Comparison of ENCODE assay signal across 12 cellular contexts in genomic region chr3:128803307-128803706, GRCh38.
DNase-seq lines count a peak whose midpoint lies in the region; ATAC-seq and TF ChIP-seq lines count a peak whose summit lies in the region.
"Had no signal": no experiment of that assay in that cellular context is flagged by ENCODE, and none has a peak within 500 bp of the region (broad histone marks: within the 10 kb centered on the region; RNA-seq: fewer than 3 reads in every experiment).

No MANE protein-coding gene starts in this region.

- in situ Hi-C loops in GM13976 (cut with MboI; ENCODE audit: low sequenced_read_pairs, unreplicated experiment), result no loop called here

- peaks cover 78% of the 10 kb centered on the region for H3K36me3 Mint-ChIP-seq in Calu3 (ENCODE audit: insufficient read depth, unreplicated experiment)
- H3K36me3 Mint-ChIP-seq in activated naive CD8-positive, alpha-beta T cell treated with anti-CD3 and anti-CD28 coated beads, Interleukin-2, amount 50 U/mL, for 24 hours (ENCODE audit: low read depth), result peaks cover 68% of the 10 kb centered on the region

- DNase-seq in Calu3 (no peak), psoas muscle (no peak), DMS 273 treated with DMSO at 0.1 percent for 48 hours (lab: John Stamatoyannopoulos, UW) (no peak), GM13976 (ENCODE audit: low spot score) (no peak)
- DNase-seq in activated naive CD8-positive, alpha-beta T cell treated with anti-CD3 and anti-CD28 coated beads, Interleukin-2, amount 50 U/mL, for 24 hours, result no peak
- DNase-seq: mesendoderm, NCI-H345, retina, T-helper 9 cell had no signal

- peaks cover 64% of the 10 kb centered on the region for H3K36me3 ChIP-seq in KOPT-K1 (ENCODE audit: insufficient read depth, low read length)
- peaks cover 8 to 40% of the 10 kb centered on the region in 2 donors for H3K36me3 ChIP-seq in psoas muscle (ENCODE audit: insufficient read depth in 1 of 2, low read depth in 1 of 2)

- H3K27ac Mint-ChIP-seq in Calu3 (ENCODE audit: unreplicated experiment), result peak overlapping the region; percentile 41
- peak overlapping the region; percentile 91 for H3K27ac Mint-ChIP-seq in activated naive CD8-positive, alpha-beta T cell treated with anti-CD3 and anti-CD28 coated beads, Interleukin-2, amount 50 U/mL, for 24 hours

- H3K9me3 Mint-ChIP-seq in Calu3 (ENCODE audit: low read depth, unreplicated experiment), result no peaks in the 10 kb centered on the region
- no peaks in the 10 kb centered on the region for H3K9me3 Mint-ChIP-seq in activated naive CD8-positive, alpha-beta T cell treated with anti-CD3 and anti-CD28 coated beads, Interleukin-2, amount 50 U/mL, for 24 hours

- H3K9me3 ChIP-seq in KOPT-K1 (ENCODE audit: insufficient read depth, low read length, poor library complexity, severe bottlenecking) (no peaks in the 10 kb centered on the region), psoas muscle (no peaks in the 10 kb centered on the region)

- TF ChIP-seq CTCF in Calu3 (IDR thresholded peaks at IDR 0.05; ENCODE audit: unreplicated experiment), result no peak
- no peak for TF ChIP-seq CTCF in psoas muscle (IDR thresholded peaks at IDR 0.05)
- TF ChIP-seq CTCF in GM13976 (IDR thresholded peaks at IDR 0.05; ENCODE audit: borderline replicate concordance, control extremely low read depth, extremely low read depth, insufficient read depth, missing control alignments), result no peak

- CTCF ChIA-PET in Calu3 (lab: Charles Lee), result interaction anchor here (0.7 kb wide), 1 partner anchor 23 kb away, joined by 4 read pairs; no protein-coding TSS in a partner anchor

- H3K27me3 Mint-ChIP-seq in Calu3 (ENCODE audit: unreplicated experiment), result no peaks in the 10 kb centered on the region
- H3K27me3 Mint-ChIP-seq in activated naive CD8-positive, alpha-beta T cell treated with anti-CD3 and anti-CD28 coated beads, Interleukin-2, amount 50 U/mL, for 24 hours, result no peaks in the 10 kb centered on the region

- H3K27ac ChIP-seq in KOPT-K1 (ENCODE audit: low read depth, low read length, poor library complexity, severe bottlenecking) (peak overlapping the region; percentile 65), psoas muscle (peak overlapping the region; percentile 90)

- no peak for ATAC-seq in activated naive CD8-positive, alpha-beta T cell treated with anti-CD3 and anti-CD28 coated beads, Interleukin-2, amount 50 U/mL, for 24 hours
- ATAC-seq in psoas muscle, result no peak
- ATAC-seq in HG02884 (IDR thresholded peaks at IDR 0.05; ENCODE audit: unreplicated experiment), result no peak
- ATAC-seq: Panc1 had no signal

- no TSS peak for BruUV-seq in Calu3 (replicated peaks; lab: Mats Ljungman, UMichigan)

- no peak overlapping the region for H3K4me3 ChIP-seq in psoas muscle

- H3K4me1 Mint-ChIP-seq in Calu3 (ENCODE audit: low read depth, unreplicated experiment), result peaks cover 67% of the 10 kb centered on the region
- peaks cover 85% of the 10 kb centered on the region for H3K4me1 Mint-ChIP-seq in activated naive CD8-positive, alpha-beta T cell treated with anti-CD3 and anti-CD28 coated beads, Interleukin-2, amount 50 U/mL, for 24 hours

- intact Hi-C loops in Calu3 (cut with micrococcal nuclease; ENCODE audit: unreplicated experiment), result no loop called here
- intact Hi-C loops in psoas muscle (cut with DNase I), result no loop called here

- H3K4me3 Mint-ChIP-seq in Calu3 (ENCODE audit: low read depth, unreplicated experiment), result peak overlapping the region; percentile 53
- H3K4me3 Mint-ChIP-seq in activated naive CD8-positive, alpha-beta T cell treated with anti-CD3 and anti-CD28 coated beads, Interleukin-2, amount 50 U/mL, for 24 hours, result peak overlapping the region; percentile 65

- H3K4me1 ChIP-seq in psoas muscle, result peaks cover 81% of the 10 kb centered on the region

- H3K27me3 ChIP-seq in psoas muscle (ENCODE audit: insufficient read depth in 3 of 3, low read length in 2 of 3), result no peaks in the 10 kb centered on the region
